Comparison of ENCODE assay signal across 23 cellular contexts in the genomic region with DNA sequence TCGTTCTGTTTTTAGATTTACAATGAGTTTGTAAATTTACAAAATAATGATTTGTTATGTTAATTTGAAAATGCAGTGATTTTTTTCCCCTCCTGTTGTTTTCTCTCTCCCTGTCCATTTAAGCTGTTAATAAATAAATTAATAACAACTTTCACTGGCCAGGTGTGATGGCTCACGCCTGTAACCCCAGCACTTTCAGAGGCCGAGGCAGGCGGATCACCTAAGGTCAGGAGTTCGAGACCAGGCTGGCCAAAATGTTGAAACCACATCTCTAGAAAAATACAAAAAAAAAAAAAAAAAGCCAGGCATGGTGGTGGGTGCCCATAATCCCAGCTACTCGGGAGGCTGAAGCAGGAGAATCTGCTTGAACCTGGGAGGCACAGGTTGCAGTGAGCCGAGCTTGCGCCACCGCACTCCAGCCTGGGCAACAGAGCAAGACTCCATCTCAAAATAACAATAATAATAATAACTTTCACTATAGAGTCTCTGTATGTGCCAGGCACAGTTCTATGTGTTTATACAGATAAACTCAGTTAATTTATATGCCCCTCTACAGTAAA.
"Had no signal": no experiment of that assay in that cellular context is flagged by ENCODE, and none has a peak within 500 bp of the region (broad histone marks: within the 10 kb centered on the region; RNA-seq: fewer than 3 reads in every experiment).

No MANE protein-coding gene starts in this region.

- H3K27ac ChIP-seq: esophagus squamous epithelium, lower lobe of right lung, prostate gland, tibial artery, uterus had no signal

- ATAC-seq: activated CD4-positive, CD25-positive, alpha-beta regulatory T cell treated with anti-CD3 and anti-CD28 coated beads, Interleukin-2, amount 50 U/mL, for 24 hours; activated naive CD8-positive, alpha-beta T cell treated with anti-CD3 and anti-CD28 coated beads, Interleukin-2, amount 50 U/mL, for 24 hours; left colon; lower lobe of right lung; right cardiac atrium; stimulated activated naive CD8-positive, alpha-beta T cell treated with anti-CD3 and anti-CD28 coated beads, Interleukin-15, Interleukin-2, amounts not matched to agents 100 U/mL and 50 U/mL, for 24 hours had no signal

- H3K9me3 ChIP-seq: esophagus squamous epithelium, lower lobe of right lung, prostate gland, tibial artery, uterus had no signal

- H3K27me3 ChIP-seq: tibial artery, uterus had no signal

- H3K36me3 ChIP-seq: esophagus squamous epithelium, lower lobe of right lung, prostate gland, tibial artery, uterus had no signal

- DNase-seq: activated CD4-positive, alpha-beta T cell treated with anti-CD3 and anti-CD28 coated beads, Interleukin-2, amount 50 U/mL, for 1 hour; activated CD8-positive, alpha-beta memory T cell treated with anti-CD3 and anti-CD28 coated beads, Interleukin-2, amount 50 U/mL, for 48 hours; activated effector memory CD4-positive, alpha-beta T cell treated with Interleukin-2 at 50 U/mL for 16 hours; activated naive CD4-positive, alpha-beta T cell treated with anti-CD3 and anti-CD28 coated beads, Interleukin-2, amount 10 ng/mL, durations not matched to agents 7 days and 5 days; activated naive CD8-positive, alpha-beta T cell treated with anti-CD3 and anti-CD28 coated beads, Interleukin-2, amount 50 U/mL, for 24 hours; activated T-cell treated with anti-CD3 and anti-CD28 coated beads, Interleukin-2, amount 50 U/mL, for 48 hours; anterior cingulate cortex; cerebellar nuclear complex; cortex of kidney; effector CD4-positive, alpha-beta T cell; esophagus squamous epithelium; islet precursor cell; left colon; lower lobe of right lung; right cardiac atrium; stimulated activated CD4-positive, alpha-beta T cell treated with anti-CD3 and anti-CD28 coated beads, Interleukin-2, amount 100 ng/mL, for 24 hours; stimulated activated naive CD8-positive, alpha-beta T cell treated with anti-CD3 and anti-CD28 coated beads, Interleukin-15, Interleukin-2, amounts not matched to agents 100 U/mL and 50 U/mL, for 24 hours; substantia nigra; T1000; tibial artery; uterus had no signal

- H3K4me1 ChIP-seq: esophagus squamous epithelium, lower lobe of right lung, prostate gland, uterus had no signal

- H3K4me3 ChIP-seq: prostate gland, tibial artery, uterus had no signal
